Comparison of ENCODE assay signal across 1 cellular context in genomic region chr3:128431803-128432300, GRCh38.
TF ChIP-seq lines count a peak whose summit lies in the region.

No MANE protein-coding gene starts in this region.

TF ChIP-seq in HepG2, 621 proteins besides CTCF, POLR2A, EP300 and RAD21:
- TF ChIP-seq PLSCR1 (CRISPR knock-in tag; IDR thresholded peaks at IDR 0.05; ENCODE audit: borderline replicate concordance) (no peak), ZNF569 (CRISPR knock-in tag; IDR thresholded peaks at IDR 0.05; ENCODE audit: borderline replicate concordance) (no peak), EED (CRISPR knock-in tag; IDR thresholded peaks at IDR 0.05) (0 out of 2 replicates have a peak, but pooled peaks have one; percentile 41), HMGA1 (CRISPR knock-in tag; conservative IDR thresholded peaks at IDR 0.05) (no peak), EZH2 (conservative IDR thresholded peaks at IDR 0.05; ENCODE audit: low read depth, low read length) (0 out of 2 replicates have a peak, but pooled peaks have one; percentile 14)
